ENCODE assay signal across 8 cellular contexts in the genomic region with DNA sequence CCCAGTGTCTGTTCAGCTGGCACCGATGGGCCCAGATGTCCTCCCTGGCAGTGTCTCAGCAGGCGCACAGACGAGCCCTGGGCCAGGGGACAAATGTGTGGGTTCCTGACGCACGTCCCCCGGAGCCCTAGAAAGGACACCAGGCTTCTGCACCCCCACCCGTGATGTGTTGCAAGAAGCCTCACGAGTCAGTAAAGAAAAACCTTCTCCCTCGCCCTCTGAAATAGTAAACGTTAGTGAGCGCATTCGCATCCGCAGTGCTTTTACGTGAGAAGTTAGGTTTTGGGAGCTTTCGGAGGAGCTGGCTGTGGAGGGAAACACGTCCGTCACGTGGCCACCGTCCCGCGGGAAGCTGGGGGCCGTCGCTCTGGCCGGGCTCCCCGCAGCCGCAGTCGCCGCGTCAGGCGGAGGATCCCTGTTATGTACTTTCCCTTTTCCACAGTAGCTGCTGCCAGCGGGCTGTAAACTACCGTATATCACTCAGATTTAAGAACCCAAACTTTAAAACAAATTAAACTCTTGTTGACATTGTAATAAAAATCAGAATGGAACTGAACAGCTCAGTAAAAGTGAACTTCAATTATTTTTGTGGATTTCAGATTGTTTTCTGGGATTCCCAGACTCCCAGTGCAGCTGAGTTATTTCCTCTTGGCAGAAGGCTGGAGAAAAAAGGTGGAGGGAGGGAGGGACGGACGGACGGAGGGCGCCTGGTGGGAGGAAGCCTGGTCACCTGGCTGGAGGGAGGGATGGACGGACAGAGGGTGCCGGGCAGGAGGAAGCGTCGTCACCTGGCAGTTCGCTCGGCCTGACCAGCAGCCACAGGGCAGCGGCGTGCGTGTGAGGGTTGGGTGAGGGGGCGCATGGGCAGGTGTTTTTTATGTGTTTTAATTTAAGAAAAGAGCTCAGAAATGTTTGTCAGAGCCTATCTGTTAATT.
DNase-seq lines count a peak whose midpoint lies in the region; ATAC-seq lines count a peak whose summit lies in the region.

No MANE protein-coding gene starts in this region.

- no peaks in the 10 kb centered on the region for H3K27me3 ChIP-seq in effector memory CD4-positive, alpha-beta T cell (replicated peaks; ENCODE audit: control insufficient read depth, insufficient read depth, low read length, poor library complexity, severe bottlenecking)

- peaks cover 19% of the 10 kb centered on the region for H3K36me3 ChIP-seq in effector memory CD4-positive, alpha-beta T cell (ENCODE audit: control insufficient read depth, insufficient read depth, low read length)

- DNase-seq in Daoy (ENCODE audit: low read depth) (peak; percentile 49), M059J (ENCODE audit: low read depth) (peak; percentile 12), lung microvascular endothelial cell (ENCODE audit: low read depth in 2 of 2) (peak; percentile 85 to 96), HuH-7 (ENCODE audit: low spot score) (no peak)
- DNase-seq in effector memory CD4-positive, alpha-beta T cell: no peak

- H3K9me3 ChIP-seq in effector memory CD4-positive, alpha-beta T cell (ENCODE audit: control insufficient read depth, low read length): no peaks in the 10 kb centered on the region

- H3K4me1 ChIP-seq in effector memory CD4-positive, alpha-beta T cell (ENCODE audit: control insufficient read depth, insufficient read depth, low read length, poor library complexity, severe bottlenecking): peaks cover 24% of the 10 kb centered on the region

- ATAC-seq in HG03280 (IDR thresholded peaks at IDR 0.05; ENCODE audit: unreplicated experiment) (no peak), HG02870 (IDR thresholded peaks at IDR 0.05; ENCODE audit: unreplicated experiment) (no peak)

- peak overlapping the region; percentile 3 for H3K27ac ChIP-seq in effector memory CD4-positive, alpha-beta T cell (ENCODE audit: insufficient read depth, low read length, poor library complexity, severe bottlenecking)
- peak overlapping the region; percentile 88 for H3K27ac ChIP-seq in temporal lobe (ENCODE audit: low read depth, low read length)

- H3K4me3 ChIP-seq in effector memory CD4-positive, alpha-beta T cell (ENCODE audit: insufficient read depth, low read depth, low read length, poor library complexity, severe bottlenecking): peak overlapping the region; percentile 22

Comparison
In these comparisons a context has a peak if more than half of its experiments do, and no peak if none do; other contexts are left out.
1. DNase-seq: peak in Daoy (single experiment), M059J (single experiment) and lung microvascular endothelial cell (2 of 2); none in effector memory CD4-positive, alpha-beta T cell (0 of 3) and HuH-7 (single experiment).